In the genomic region with DNA sequence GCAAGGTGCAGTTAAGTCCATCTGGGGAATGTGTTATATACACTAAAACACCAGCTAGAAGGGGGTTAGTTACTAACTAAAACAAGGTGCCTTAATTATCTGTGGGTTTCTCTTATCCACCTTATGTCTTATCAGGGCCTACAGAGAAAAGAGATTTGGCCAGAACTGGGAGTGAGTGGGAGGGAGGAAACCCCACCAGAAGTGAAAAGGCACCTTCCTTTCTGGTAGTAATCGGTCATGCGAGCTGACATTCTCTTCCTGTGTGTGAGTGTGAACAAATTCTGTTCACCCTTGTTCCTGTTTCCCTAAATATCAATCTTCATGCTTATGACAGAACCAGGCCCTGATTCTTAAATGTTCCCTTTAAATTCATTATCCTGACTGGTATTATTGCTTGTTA, we compare ENCODE assay signal across 15 cellular contexts. TPM values are rescaled to one million over a fixed set of nuclear protein-coding genes. Genes with fewer than 3 reads are reported as not detected.
A peak's percentile ranks its signal among the peaks of the same experiment; 100 is the strongest.
DNase-seq lines count a peak whose midpoint lies in the region; ATAC-seq and TF ChIP-seq lines count a peak whose summit lies in the region.
"Had no signal": no experiment of that assay in that cellular context is flagged by ENCODE, and none has a peak within 500 bp of the region (broad histone marks: within the 10 kb centered on the region; RNA-seq: fewer than 3 reads in every experiment).

No MANE protein-coding gene starts in this region.

- no peaks in the 10 kb centered on the region for H3K9me3 Mint-ChIP-seq in activated naive CD8-positive, alpha-beta T cell treated with anti-CD3 and anti-CD28 coated beads, Interleukin-2, amount 50 U/mL, for 24 hours
- H3K9me3 Mint-ChIP-seq: natural killer cell had no signal

- H3K4me1 Mint-ChIP-seq in activated naive CD8-positive, alpha-beta T cell treated with anti-CD3 and anti-CD28 coated beads, Interleukin-2, amount 50 U/mL, for 24 hours = peaks cover 24% of the 10 kb centered on the region

- H3K36me3 ChIP-seq in psoas muscle (ENCODE audit: insufficient read depth in 1 of 2, low read depth in 1 of 2) = no peaks in the 10 kb centered on the region
- H3K36me3 ChIP-seq in aorta (ENCODE audit: control insufficient read depth in 1 of 2, insufficient read depth in 2 of 2, low read length in 1 of 2) = peaks cover 0 to 1% of the 10 kb centered on the region in 2 donors
- peaks cover 30% of the 10 kb centered on the region for H3K36me3 ChIP-seq in WERI-Rb-1
- H3K36me3 ChIP-seq: spleen had no signal

- ATAC-seq in GM18519 (IDR thresholded peaks at IDR 0.05; ENCODE audit: low FRiP score, unreplicated experiment) (peak; percentile 78), GM21515 (IDR thresholded peaks at IDR 0.05; ENCODE audit: unreplicated experiment) (peak; percentile 89), HG03175 (IDR thresholded peaks at IDR 0.05; ENCODE audit: unreplicated experiment) (peak; percentile 71), psoas muscle (no peak), aorta (ENCODE audit: low FRiP score) (no peak)
- ATAC-seq in activated naive CD8-positive, alpha-beta T cell treated with anti-CD3 and anti-CD28 coated beads, Interleukin-2, amount 50 U/mL, for 24 hours = peak; percentile 56

- H3K4me3 ChIP-seq in psoas muscle (no peak overlapping the region), aorta (ENCODE audit: low read length in 2 of 2) (no peak overlapping the region), WERI-Rb-1 (ENCODE audit: low read depth, low read length) (no peak overlapping the region)
- H3K4me3 ChIP-seq: spleen had no signal

- no peak overlapping the region for H3K27ac Mint-ChIP-seq in activated naive CD8-positive, alpha-beta T cell treated with anti-CD3 and anti-CD28 coated beads, Interleukin-2, amount 50 U/mL, for 24 hours

- no peaks in the 10 kb centered on the region for H3K36me3 Mint-ChIP-seq in activated naive CD8-positive, alpha-beta T cell treated with anti-CD3 and anti-CD28 coated beads, Interleukin-2, amount 50 U/mL, for 24 hours (ENCODE audit: low read depth)
- H3K36me3 Mint-ChIP-seq: natural killer cell had no signal

- no peak overlapping the region for H3K27ac ChIP-seq in psoas muscle
- H3K27ac ChIP-seq in aorta (ENCODE audit: low read depth in 1 of 2, low read length in 2 of 2) = no peak overlapping the region
- no peak overlapping the region for H3K27ac ChIP-seq in WERI-Rb-1
- H3K27ac ChIP-seq: VCaP had no signal

- H3K4me1 ChIP-seq in psoas muscle (no peaks in the 10 kb centered on the region), aorta (ENCODE audit: control insufficient read depth in 1 of 2, insufficient read depth in 2 of 2, low read length in 2 of 2) (no peaks in the 10 kb centered on the region)

- H3K27me3 Mint-ChIP-seq in activated naive CD8-positive, alpha-beta T cell treated with anti-CD3 and anti-CD28 coated beads, Interleukin-2, amount 50 U/mL, for 24 hours = no peaks in the 10 kb centered on the region

- DNase-seq in activated naive CD8-positive, alpha-beta T cell treated with anti-CD3 and anti-CD28 coated beads, Interleukin-2, amount 50 U/mL, for 24 hours = no peak
- DNase-seq in LoVo (ENCODE audit: low spot score) (no peak), psoas muscle (no peak), aorta (no peak), WERI-Rb-1 (no peak)
- DNase-seq: DMS153; effector CD8-positive, alpha-beta T cell; GOT3; natural killer cell; NK-92 treated with Interleukin-12 subunit alpha and Interleukin-12 subunit beta, amount 100 ng/mL, for 24 hours; spleen had no signal

- WGBS in psoas muscle, 3 donors = 61 to 79% (median 61%) methylated on average over 2 of the region's 2 CpGs
- 49 to 65% methylated on average over 2 of the region's 2 CpGs for WGBS in aorta, 2 donors

- intact Hi-C loops in psoas muscle (cut with DNase I) (loop anchor here in 1 of 2 donors (5.0 to 10.0 kb wide), 2 partner anchors 80 to 597 kb away; no protein-coding TSS in a partner anchor), aorta (cut with DNase I) (loop anchor here in 1 of 2 donors (5.0 to 10.0 kb wide), 2 partner anchors 80 to 597 kb away; no protein-coding TSS in a partner anchor)

- no peak overlapping the region for H3K4me3 Mint-ChIP-seq in activated naive CD8-positive, alpha-beta T cell treated with anti-CD3 and anti-CD28 coated beads, Interleukin-2, amount 50 U/mL, for 24 hours
- H3K4me3 Mint-ChIP-seq: natural killer cell had no signal

- H3K9me3 ChIP-seq in psoas muscle = no peaks in the 10 kb centered on the region
- no peaks in the 10 kb centered on the region for H3K9me3 ChIP-seq in aorta (ENCODE audit: control insufficient read depth, low read length)
- H3K9me3 ChIP-seq in WERI-Rb-1 (ENCODE audit: severe bottlenecking) = no peaks in the 10 kb centered on the region
- H3K9me3 ChIP-seq: spleen had no signal

- H3K27me3 ChIP-seq in psoas muscle (ENCODE audit: insufficient read depth in 3 of 3, low read length in 2 of 3) = peaks cover 0 to 5% (median 0%) of the 10 kb centered on the region in 3 donors
- no peaks in the 10 kb centered on the region for H3K27me3 ChIP-seq in aorta (ENCODE audit: control insufficient read depth in 1 of 2, insufficient read depth in 2 of 2, low read length in 1 of 2)
- peaks cover 8% of the 10 kb centered on the region for H3K27me3 ChIP-seq in WERI-Rb-1 (ENCODE audit: insufficient read depth, low read depth, severe bottlenecking)

- TF ChIP-seq CTCF in psoas muscle (IDR thresholded peaks at IDR 0.05) (no peak), WERI-Rb-1 (IDR thresholded peaks at IDR 0.05; ENCODE audit: low read depth, low read length) (no peak)

RNA-seq across cellular contexts. Expression of a gene that starts 43.5 kb away (rescaled TPM):
- 1 to 10 TPM; 4.9 to 7.3 (median 5.1) TPM for total RNA-seq in psoas muscle
- 1 to 10 TPM; 2.1 to 2.8 (median 2.3) TPM for polyA plus RNA-seq in psoas muscle
- total RNA-seq in aorta = 10 to 100 TPM; 36.8 to 48.2 TPM
- polyA plus RNA-seq in aorta = 10 to 100 TPM; 11.6 to 20.5 TPM
- total RNA-seq: natural killer cell had no signal

RNA-seq across cellular contexts. Expression of a gene that starts 44.4 kb away (rescaled TPM):
- total RNA-seq in psoas muscle (1 to 10 TPM; 1.6 to 2.2 (median 2.0) TPM), aorta (10 to 100 TPM; 12.6 to 14.4 TPM)
- polyA plus RNA-seq in psoas muscle (1 to 10 TPM; 1.3 to 1.6 (median 1.4) TPM), aorta (1 to 10 TPM; 3.6 to 5.3 TPM)

RNA-seq across cellular contexts. Expression of a gene that starts 50.9 kb away (rescaled TPM):
- total RNA-seq in psoas muscle = 1 to 10 TPM; 2.1 to 3.8 (median 2.8) TPM
- 1 to 10 TPM; 3.3 to 4.3 (median 3.8) TPM for polyA plus RNA-seq in psoas muscle
- 10 to 100 TPM in 1 of 2 donors, 1 to 10 TPM in 1; 9.5 to 12.2 TPM for total RNA-seq in aorta
- 1 to 10 TPM; 5.6 to 8.9 TPM for polyA plus RNA-seq in aorta
- total RNA-seq: natural killer cell had no signal

Comparison
In these comparisons a context has a peak if more than half of its experiments do, and no peak if none do; other contexts are left out.
1. ATAC-seq: peak in GM18519 (single experiment), GM21515 (single experiment), HG03175 (single experiment) and activated naive CD8-positive, alpha-beta T cell treated with anti-CD3 and anti-CD28 coated beads, Interleukin-2, amount 50 U/mL, for 24 hours (single experiment); none in psoas muscle (0 of 4) and aorta (single experiment).
2. RNA of a gene that starts 43.5 kb away (total RNA-seq): 36.8 to 48.2 TPM in aorta; 4.9 to 7.3 TPM in psoas muscle; every median in the first group is over 4 times any median in the second.
3. RNA of a gene that starts 44.4 kb away (total RNA-seq): 12.6 to 14.4 TPM in aorta; 1.6 to 2.2 TPM in psoas muscle; every median in the first group is over 4 times any median in the second.